Comparison of ENCODE assay signal across 16 cellular contexts in genomic region chr22:32480238-32480637, GRCh38. TPM values are rescaled to one million over a fixed set of nuclear protein-coding genes. Genes with fewer than 3 reads are reported as not detected.
DNase-seq lines count a peak whose midpoint lies in the region; ATAC-seq and TF ChIP-seq lines count a peak whose summit lies in the region.
"Had no signal": no experiment of that assay in that cellular context is flagged by ENCODE, and none has a peak within 500 bp of the region (broad histone marks: within the 10 kb centered on the region; RNA-seq: fewer than 3 reads in every experiment).

No MANE protein-coding gene starts in this region.

- peaks cover 0 to 23% (median 0%) of the 10 kb centered on the region in 3 donors for H3K36me3 ChIP-seq in Peyer's patch
- H3K36me3 ChIP-seq in thyroid gland = peaks cover 3 to 5% of the 10 kb centered on the region in 2 donors

- H3K27ac ChIP-seq in Peyer's patch (no peak overlapping the region), thyroid gland (no peak overlapping the region)
- H3K27ac ChIP-seq: hepatocyte had no signal

- no peaks in the 10 kb centered on the region for H3K9me3 ChIP-seq in Peyer's patch
- H3K9me3 ChIP-seq in thyroid gland = no peaks in the 10 kb centered on the region

- no peaks in the 10 kb centered on the region for H3K27me3 Mint-ChIP-seq in activated naive CD4-positive, alpha-beta T cell treated with anti-CD3 and anti-CD28 coated beads for 36 hours (ENCODE audit: low read depth)
- H3K27me3 Mint-ChIP-seq in activated naive CD4-positive, alpha-beta T cell treated with anti-CD3 and anti-CD28 coated beads, Interleukin-2, amount 10 ng/mL, durations not matched to agents 7 days and 5 days = no peaks in the 10 kb centered on the region
- H3K27me3 Mint-ChIP-seq in activated CD4-positive, alpha-beta T cell treated with anti-CD3 and anti-CD28 coated beads, Interleukin-2, amount 10 ng/mL, durations not matched to agents 24 days and 14 days = no peaks in the 10 kb centered on the region
- no peaks in the 10 kb centered on the region for H3K27me3 Mint-ChIP-seq in memory B cell
- H3K27me3 Mint-ChIP-seq in stimulated activated naive CD8-positive, alpha-beta T cell treated with anti-CD3 and anti-CD28 coated beads, Interleukin-15, Interleukin-2, amounts not matched to agents 100 ng/mL and 50 ng/mL, for 24 hours = no peaks in the 10 kb centered on the region

- H3K4me3 ChIP-seq in Peyer's patch (no peak overlapping the region), thyroid gland (replicated peaks in 1 of 3) (no peak overlapping the region)
- H3K4me3 ChIP-seq: hepatocyte had no signal

- H3K27me3 ChIP-seq in Peyer's patch = no peaks in the 10 kb centered on the region
- no peaks in the 10 kb centered on the region for H3K27me3 ChIP-seq in thyroid gland
- H3K27me3 ChIP-seq: hepatocyte had no signal

- TF ChIP-seq CTCF in Peyer's patch (IDR thresholded peaks at IDR 0.05) = no peak
- no peak for TF ChIP-seq CTCF in thyroid gland (IDR thresholded peaks at IDR 0.05)

- no peaks in the 10 kb centered on the region for H3K9me3 Mint-ChIP-seq in activated naive CD4-positive, alpha-beta T cell treated with anti-CD3 and anti-CD28 coated beads for 36 hours
- no peaks in the 10 kb centered on the region for H3K9me3 Mint-ChIP-seq in activated naive CD4-positive, alpha-beta T cell treated with anti-CD3 and anti-CD28 coated beads, Interleukin-2, amount 10 ng/mL, durations not matched to agents 7 days and 5 days
- no peaks in the 10 kb centered on the region for H3K9me3 Mint-ChIP-seq in activated CD4-positive, alpha-beta T cell treated with anti-CD3 and anti-CD28 coated beads, Interleukin-2, amount 10 ng/mL, durations not matched to agents 24 days and 14 days
- no peaks in the 10 kb centered on the region for H3K9me3 Mint-ChIP-seq in memory B cell
- no peaks in the 10 kb centered on the region for H3K9me3 Mint-ChIP-seq in stimulated activated naive CD8-positive, alpha-beta T cell treated with anti-CD3 and anti-CD28 coated beads, Interleukin-15, Interleukin-2, amounts not matched to agents 100 ng/mL and 50 ng/mL, for 24 hours
- H3K9me3 Mint-ChIP-seq: T-helper 2 cell treated with Interferon-gamma antibody and Interleukin-4, amounts not matched to agents 5 μg/mL and 100 μg/mL, for 36 hours had no signal

- DNase-seq in activated naive CD4-positive, alpha-beta T cell treated with anti-CD3 and anti-CD28 coated beads for 36 hours = peak; percentile 68
- no peak for DNase-seq in activated naive CD4-positive, alpha-beta T cell treated with anti-CD3 and anti-CD28 coated beads, Interleukin-2, amount 10 ng/mL, durations not matched to agents 7 days and 5 days
- no peak for DNase-seq in activated CD4-positive, alpha-beta T cell treated with anti-CD3 and anti-CD28 coated beads, Interleukin-2, amount 10 ng/mL, durations not matched to agents 24 days and 14 days
- no peak for DNase-seq in memory B cell (ENCODE audit: low spot score in 2 of 2)
- DNase-seq in Peyer's patch = no peak
- DNase-seq in thyroid gland = no peak
- DNase-seq: effector CD4-positive, alpha-beta T cell; kidney; midbrain; NCI-H1417 treated with DMSO at 0.1 percent for 48 hours; occipital lobe; SIG-M5 had no signal

- intact Hi-C loops in activated naive CD4-positive, alpha-beta T cell treated with anti-CD3 and anti-CD28 coated beads for 36 hours (cut with micrococcal nuclease) = loop anchor here (5.0 kb wide), 1 partner anchor 167 kb away; no protein-coding TSS in a partner anchor
- intact Hi-C loops in activated CD4-positive, alpha-beta T cell treated with anti-CD3 and anti-CD28 coated beads, Interleukin-2, amount 10 ng/mL, durations not matched to agents 24 days and 14 days (cut with micrococcal nuclease) = no loop called here
- intact Hi-C loops in thyroid gland (cut with DNase I) = no loop called here

- H3K36me3 Mint-ChIP-seq in activated naive CD4-positive, alpha-beta T cell treated with anti-CD3 and anti-CD28 coated beads for 36 hours (ENCODE audit: low read depth) = peaks cover 11% of the 10 kb centered on the region
- peaks cover 19% of the 10 kb centered on the region for H3K36me3 Mint-ChIP-seq in activated naive CD4-positive, alpha-beta T cell treated with anti-CD3 and anti-CD28 coated beads, Interleukin-2, amount 10 ng/mL, durations not matched to agents 7 days and 5 days
- peaks cover 21% of the 10 kb centered on the region for H3K36me3 Mint-ChIP-seq in activated CD4-positive, alpha-beta T cell treated with anti-CD3 and anti-CD28 coated beads, Interleukin-2, amount 10 ng/mL, durations not matched to agents 24 days and 14 days (ENCODE audit: low read depth)
- peaks cover 9% of the 10 kb centered on the region for H3K36me3 Mint-ChIP-seq in memory B cell
- peaks cover 15% of the 10 kb centered on the region for H3K36me3 Mint-ChIP-seq in stimulated activated naive CD8-positive, alpha-beta T cell treated with anti-CD3 and anti-CD28 coated beads, Interleukin-15, Interleukin-2, amounts not matched to agents 100 ng/mL and 50 ng/mL, for 24 hours (ENCODE audit: low read depth)

- peak overlapping the region; percentile 46 for H3K27ac Mint-ChIP-seq in activated naive CD4-positive, alpha-beta T cell treated with anti-CD3 and anti-CD28 coated beads for 36 hours
- no peak overlapping the region for H3K27ac Mint-ChIP-seq in activated naive CD4-positive, alpha-beta T cell treated with anti-CD3 and anti-CD28 coated beads, Interleukin-2, amount 10 ng/mL, durations not matched to agents 7 days and 5 days
- peak overlapping the region; percentile 67 for H3K27ac Mint-ChIP-seq in activated CD4-positive, alpha-beta T cell treated with anti-CD3 and anti-CD28 coated beads, Interleukin-2, amount 10 ng/mL, durations not matched to agents 24 days and 14 days
- H3K27ac Mint-ChIP-seq in memory B cell = no peak overlapping the region
- H3K27ac Mint-ChIP-seq in stimulated activated naive CD8-positive, alpha-beta T cell treated with anti-CD3 and anti-CD28 coated beads, Interleukin-15, Interleukin-2, amounts not matched to agents 100 ng/mL and 50 ng/mL, for 24 hours = peak overlapping the region; percentile 85
- H3K27ac Mint-ChIP-seq: T-helper 2 cell treated with Interferon-gamma antibody and Interleukin-4, amounts not matched to agents 5 μg/mL and 100 μg/mL, for 36 hours had no signal

- 100% methylated on average over 1 of the region's 1 CpG for WGBS in thyroid gland, 2 donors

- H3K4me1 ChIP-seq in Peyer's patch = peaks cover 0 to 20% (median 5%) of the 10 kb centered on the region in 4 donors
- H3K4me1 ChIP-seq in thyroid gland = peaks cover 15 to 54% of the 10 kb centered on the region in 2 donors

- CTCF ChIA-PET in activated naive CD4-positive, alpha-beta T cell treated with anti-CD3 and anti-CD28 coated beads for 36 hours (lab: Charles Lee) = no interaction called here
- CTCF ChIA-PET in activated naive CD4-positive, alpha-beta T cell treated with anti-CD3 and anti-CD28 coated beads, Interleukin-2, amount 10 ng/mL, durations not matched to agents 7 days and 5 days (lab: Charles Lee) = no interaction called here

- no peak overlapping the region for H3K4me3 Mint-ChIP-seq in activated naive CD4-positive, alpha-beta T cell treated with anti-CD3 and anti-CD28 coated beads for 36 hours
- H3K4me3 Mint-ChIP-seq in activated naive CD4-positive, alpha-beta T cell treated with anti-CD3 and anti-CD28 coated beads, Interleukin-2, amount 10 ng/mL, durations not matched to agents 7 days and 5 days = no peak overlapping the region
- no peak overlapping the region for H3K4me3 Mint-ChIP-seq in activated CD4-positive, alpha-beta T cell treated with anti-CD3 and anti-CD28 coated beads, Interleukin-2, amount 10 ng/mL, durations not matched to agents 24 days and 14 days
- no peak overlapping the region for H3K4me3 Mint-ChIP-seq in memory B cell
- peak overlapping the region; percentile 15 for H3K4me3 Mint-ChIP-seq in stimulated activated naive CD8-positive, alpha-beta T cell treated with anti-CD3 and anti-CD28 coated beads, Interleukin-15, Interleukin-2, amounts not matched to agents 100 ng/mL and 50 ng/mL, for 24 hours
- H3K4me3 Mint-ChIP-seq: T-helper 2 cell treated with Interferon-gamma antibody and Interleukin-4, amounts not matched to agents 5 μg/mL and 100 μg/mL, for 36 hours had no signal

- TF ChIP-seq POLR2A in Peyer's patch (IDR thresholded peaks at IDR 0.05) (no peak), thyroid gland (IDR thresholded peaks at IDR 0.05) (no peak)

- peaks cover 33% of the 10 kb centered on the region for H3K4me1 Mint-ChIP-seq in activated naive CD4-positive, alpha-beta T cell treated with anti-CD3 and anti-CD28 coated beads for 36 hours (ENCODE audit: low read depth)
- H3K4me1 Mint-ChIP-seq in activated naive CD4-positive, alpha-beta T cell treated with anti-CD3 and anti-CD28 coated beads, Interleukin-2, amount 10 ng/mL, durations not matched to agents 7 days and 5 days = peaks cover 28% of the 10 kb centered on the region
- peaks cover 26% of the 10 kb centered on the region for H3K4me1 Mint-ChIP-seq in activated CD4-positive, alpha-beta T cell treated with anti-CD3 and anti-CD28 coated beads, Interleukin-2, amount 10 ng/mL, durations not matched to agents 24 days and 14 days
- peaks cover 21% of the 10 kb centered on the region for H3K4me1 Mint-ChIP-seq in memory B cell
- peaks cover 14% of the 10 kb centered on the region for H3K4me1 Mint-ChIP-seq in stimulated activated naive CD8-positive, alpha-beta T cell treated with anti-CD3 and anti-CD28 coated beads, Interleukin-15, Interleukin-2, amounts not matched to agents 100 ng/mL and 50 ng/mL, for 24 hours (ENCODE audit: low read depth)

- ATAC-seq in memory B cell (ENCODE audit: low read depth) (peak; percentile 46), HG02973 (IDR thresholded peaks at IDR 0.05; ENCODE audit: unreplicated experiment) (no peak)

RNA-seq across cellular contexts. Expression of gene FBXO7, which starts 5.6 kb away (rescaled TPM):
- 10 to 100 TPM; 62.5 to 65.9 TPM for total RNA-seq in activated naive CD4-positive, alpha-beta T cell treated with anti-CD3 and anti-CD28 coated beads for 36 hours
- total RNA-seq in activated CD4-positive, alpha-beta T cell treated with anti-CD3 and anti-CD28 coated beads, Interleukin-2, amount 10 ng/mL, durations not matched to agents 24 days and 14 days = 95.6 and 96.5 TPM in 2 replicates
- total RNA-seq in Peyer's patch = 10 to 100 TPM; 61.1 to 98.3 (median 80.9) TPM
- total RNA-seq in thyroid gland = 100 to 1,000 TPM; 197 to 321 (median 253) TPM

RNA-seq across cellular contexts. Expression of gene BPIFC, which starts 16.0 kb away (rescaled TPM):
- total RNA-seq in activated naive CD4-positive, alpha-beta T cell treated with anti-CD3 and anti-CD28 coated beads for 36 hours = not detected
- not detected in 2 replicates for total RNA-seq in activated CD4-positive, alpha-beta T cell treated with anti-CD3 and anti-CD28 coated beads, Interleukin-2, amount 10 ng/mL, durations not matched to agents 24 days and 14 days
- total RNA-seq in Peyer's patch (not detected), thyroid gland (not detected)
- total RNA-seq: hepatocyte, kidney, occipital lobe had no signal

Comparison
In these comparisons a context has a peak if more than half of its experiments do, and no peak if none do; other contexts are left out.
1. H3K27ac Mint-ChIP-seq: peak in activated naive CD4-positive, alpha-beta T cell treated with anti-CD3 and anti-CD28 coated beads for 36 hours (single experiment), activated CD4-positive, alpha-beta T cell treated with anti-CD3 and anti-CD28 coated beads, Interleukin-2, amount 10 ng/mL, durations not matched to agents 24 days and 14 days (single experiment) and stimulated activated naive CD8-positive, alpha-beta T cell treated with anti-CD3 and anti-CD28 coated beads, Interleukin-15, Interleukin-2, amounts not matched to agents 100 ng/mL and 50 ng/mL, for 24 hours (single experiment); none in activated naive CD4-positive, alpha-beta T cell treated with anti-CD3 and anti-CD28 coated beads, Interleukin-2, amount 10 ng/mL, durations not matched to agents 7 days and 5 days (single experiment) and memory B cell (single experiment).